ENCODE assay signal across 23 cellular contexts in the genomic region with DNA sequence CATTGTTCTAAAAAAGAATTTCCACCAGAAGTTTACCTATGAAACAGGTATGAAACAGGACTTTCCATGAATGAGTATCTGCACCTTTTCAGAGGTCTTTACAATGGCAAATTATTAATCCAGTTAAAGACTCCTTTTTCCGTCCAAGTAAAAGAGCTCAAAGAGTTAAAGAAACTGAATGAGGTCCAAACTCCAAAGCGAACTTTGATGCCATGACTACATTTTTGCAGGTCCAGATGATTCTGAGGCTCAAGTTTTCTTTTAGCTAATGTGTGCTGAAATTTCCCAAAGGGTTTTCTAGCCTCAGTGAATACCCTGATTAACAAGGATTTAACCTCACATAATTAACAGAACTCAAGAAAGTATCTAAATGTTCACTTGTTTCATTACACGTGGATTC. TPM values are rescaled to one million over a fixed set of nuclear protein-coding genes. Genes with fewer than 3 reads are reported as not detected.
DNase-seq lines count a peak whose midpoint lies in the region; ATAC-seq, FAIRE-seq and TF ChIP-seq lines count a peak whose summit lies in the region.
"Had no signal": no experiment of that assay in that cellular context is flagged by ENCODE, and none has a peak within 500 bp of the region (broad histone marks: within the 10 kb centered on the region; RNA-seq: fewer than 3 reads in every experiment).

No MANE protein-coding gene starts in this region.

- no TSS peak for BruUV-seq in Caco-2 (replicated peaks; lab: Mats Ljungman, UMichigan)
- BruUV-seq in HepG2 (replicated peaks; lab: Mats Ljungman, UMichigan), result no TSS peak

- H2AFZ ChIP-seq in hepatocyte, result no peak overlapping the region
- no peak overlapping the region for H2AFZ ChIP-seq in HepG2 (ENCODE audit: low read length)
- peak overlapping the region; percentile 27 for H2AFZ ChIP-seq in parathyroid adenoma

- H3K4me3 ChIP-seq in Caco-2 (ENCODE audit: low read depth, low read length) (no peak overlapping the region), hepatocyte (no peak overlapping the region), HepG2 (replicated peaks in 1 of 3; ENCODE audit: insufficient read depth in 1 of 3, low read depth in 2 of 3, low read length in 3 of 3) (no peak overlapping the region), parathyroid adenoma (ENCODE audit: low read depth, low read length) (no peak overlapping the region), lower lobe of right lung (no peak overlapping the region)
- H3K4me3 ChIP-seq: BLaER1 treated with 17β-estradiol and CSF1 and Interleukin-3, amounts not matched to agents 10 nM and 100 nM; GM23338 had no signal

- no peaks in the 10 kb centered on the region for H3K9me2 ChIP-seq in hepatocyte (replicated peaks; ENCODE audit: insufficient read depth)

- no peak for TF ChIP-seq RAD21 in HepG2 (CRISPR knock-in tag; IDR thresholded peaks at IDR 0.05)

- TF ChIP-seq EP300 in HepG2 (IDR thresholded peaks at IDR 0.05; ENCODE audit: low read depth in 2 of 2, low read length in 2 of 2) (no peak), HepG2 (CRISPR knock-in tag; IDR thresholded peaks at IDR 0.05; ENCODE audit: borderline replicate concordance) (no peak)

- no peaks in the 10 kb centered on the region for H4K20me1 ChIP-seq in hepatocyte (ENCODE audit: insufficient read depth, poor library complexity, severe bottlenecking)
- no peaks in the 10 kb centered on the region for H4K20me1 ChIP-seq in HepG2 (ENCODE audit: insufficient read depth, low read length)
- H4K20me1 ChIP-seq: BLaER1 treated with 17β-estradiol and CSF1 and Interleukin-3, amounts not matched to agents 10 nM and 100 nM had no signal

- H3K9ac ChIP-seq in HepG2 (ENCODE audit: insufficient read depth, low read depth, low read length) (no peak overlapping the region), parathyroid adenoma (no peak overlapping the region)
- H3K9ac ChIP-seq: BLaER1 treated with 17β-estradiol and CSF1 and Interleukin-3, amounts not matched to agents 10 nM and 100 nM had no signal

- H3K27me3 Mint-ChIP-seq in Caco-2 (ENCODE audit: insufficient read depth, unreplicated experiment), result no peaks in the 10 kb centered on the region
- H3K27me3 Mint-ChIP-seq: CD4-positive, alpha-beta T cell; CD8-positive, alpha-beta memory T cell had no signal

- no peaks in the 10 kb centered on the region for H3K36me3 ChIP-seq in Caco-2 (ENCODE audit: control insufficient read depth, insufficient read depth, low read length)
- H3K36me3 ChIP-seq in hepatocyte (replicated peaks; ENCODE audit: insufficient read depth, low read depth), result no peaks in the 10 kb centered on the region
- no peaks in the 10 kb centered on the region for H3K36me3 ChIP-seq in HepG2 (replicated peaks in 1 of 2; ENCODE audit: control insufficient read depth in 1 of 2, insufficient read depth in 2 of 2, low read length in 2 of 2)
- H3K36me3 ChIP-seq in parathyroid adenoma (ENCODE audit: control insufficient read depth, insufficient read depth, low read length), result no peaks in the 10 kb centered on the region
- no peaks in the 10 kb centered on the region for H3K36me3 ChIP-seq in lower lobe of right lung
- H3K36me3 ChIP-seq: BE2C; BLaER1 treated with 17β-estradiol and CSF1 and Interleukin-3, amounts not matched to agents 10 nM and 100 nM had no signal

- H3K27me3 ChIP-seq in Caco-2 (replicated peaks; ENCODE audit: control insufficient read depth, insufficient read depth, low read length), result no peaks in the 10 kb centered on the region
- H3K27me3 ChIP-seq in hepatocyte, result no peaks in the 10 kb centered on the region
- H3K27me3 ChIP-seq in HepG2 (ENCODE audit: control insufficient read depth in 1 of 2, insufficient read depth in 2 of 2, low read length in 2 of 2), result no peaks in the 10 kb centered on the region
- H3K27me3 ChIP-seq in parathyroid adenoma (ENCODE audit: control insufficient read depth, insufficient read depth, low read length), result no peaks in the 10 kb centered on the region
- H3K27me3 ChIP-seq in lower lobe of right lung (ENCODE audit: low read depth), result no peaks in the 10 kb centered on the region
- H3K27me3 ChIP-seq: BE2C; BLaER1 treated with 17β-estradiol and CSF1 and Interleukin-3, amounts not matched to agents 10 nM and 100 nM had no signal

- peaks cover 89% of the 10 kb centered on the region for H3K4me1 ChIP-seq in Caco-2
- H3K4me1 ChIP-seq in hepatocyte (ENCODE audit: insufficient read depth), result peaks cover 24% of the 10 kb centered on the region
- peaks cover 38% of the 10 kb centered on the region for H3K4me1 ChIP-seq in HepG2 (ENCODE audit: insufficient read depth, low read length)
- H3K4me1 ChIP-seq in parathyroid adenoma, result peaks cover 11% of the 10 kb centered on the region
- H3K4me1 ChIP-seq in lower lobe of right lung, result no peaks in the 10 kb centered on the region
- H3K4me1 ChIP-seq: BE2C had no signal

- intact Hi-C loops in Caco-2 (cut with micrococcal nuclease; ENCODE audit: unreplicated experiment), result loop anchor here (5.0 kb wide), 1 partner anchor 228 kb away; no protein-coding TSS in a partner anchor
- intact Hi-C loops in HepG2 (cut with micrococcal nuclease; ENCODE audit: unreplicated experiment), result no loop called here
- intact Hi-C loops in lower lobe of right lung (cut with DNase I), result no loop called here

- H3K27ac ChIP-seq in hepatocyte (peak overlapping the region; percentile 41), HepG2 (ENCODE audit: extremely low read length, insufficient read depth, low read length) (no peak overlapping the region), parathyroid adenoma (no peak overlapping the region), lower lobe of right lung (no peak overlapping the region)
- H3K27ac ChIP-seq: 22Rv1; BLaER1 treated with 17β-estradiol and CSF1 and Interleukin-3, amounts not matched to agents 10 nM and 100 nM had no signal

- TF ChIP-seq POLR2A in HepG2 (IDR thresholded peaks at IDR 0.05; ENCODE audit: insufficient read depth in 1 of 2, low read depth in 2 of 2, low read length in 2 of 2), result no peak

- no peak overlapping the region for H3K4me2 ChIP-seq in hepatocyte
- H3K4me2 ChIP-seq in HepG2 (ENCODE audit: low read depth, low read length), result no peak overlapping the region
- H3K4me2 ChIP-seq in parathyroid adenoma (ENCODE audit: low read length), result no peak overlapping the region
- H3K4me2 ChIP-seq: BLaER1 treated with 17β-estradiol and CSF1 and Interleukin-3, amounts not matched to agents 10 nM and 100 nM; GM23338 had no signal

- peaks cover 21% of the 10 kb centered on the region for H3K36me3 Mint-ChIP-seq in Caco-2 (ENCODE audit: insufficient read depth, unreplicated experiment)
- H3K36me3 Mint-ChIP-seq: CD14-positive monocyte had no signal

- DNase-seq in Caco-2 (no peak), hepatocyte (ENCODE audit: low spot score) (no peak), HepG2 (ENCODE audit: low spot score) (no peak), omental fat pad (ENCODE audit: low spot score) (no peak), NCI-H524 (lab: John Stamatoyannopoulos, UW) (no peak), lower lobe of right lung (no peak)
- DNase-seq: BE2C; Calu3; CD4-positive, alpha-beta T cell; CD8-positive, alpha-beta memory T cell; DMS53; DMS79 treated with DMSO at 0.1 percent for 48 hours; GF-D8; H9 had no signal

- H3K9me3 Mint-ChIP-seq in Caco-2 (ENCODE audit: unreplicated experiment), result no peaks in the 10 kb centered on the region
- H3K9me3 Mint-ChIP-seq: CD14-positive monocyte; CD4-positive, alpha-beta T cell; CD8-positive, alpha-beta memory T cell; GM23338; H9 had no signal

- H3K9me3 ChIP-seq in Caco-2, result no peaks in the 10 kb centered on the region
- no peaks in the 10 kb centered on the region for H3K9me3 ChIP-seq in hepatocyte (ENCODE audit: low read depth)
- no peaks in the 10 kb centered on the region for H3K9me3 ChIP-seq in HepG2 (ENCODE audit: low read length)
- no peaks in the 10 kb centered on the region for H3K9me3 ChIP-seq in parathyroid adenoma (ENCODE audit: control insufficient read depth, low read length)
- H3K9me3 ChIP-seq in lower lobe of right lung, result no peaks in the 10 kb centered on the region
- H3K9me3 ChIP-seq: BE2C; BLaER1 treated with 17β-estradiol and CSF1 and Interleukin-3, amounts not matched to agents 10 nM and 100 nM had no signal

- TF ChIP-seq CTCF in Caco-2 (IDR thresholded peaks at IDR 0.05; ENCODE audit: insufficient read depth in 1 of 2, low read depth in 1 of 2, low read length in 1 of 2, severe bottlenecking in 1 of 2, unreplicated experiment in 1 of 2) (no peak), hepatocyte (IDR thresholded peaks at IDR 0.05; ENCODE audit: poor library complexity) (no peak), HepG2 (CRISPR knock-in tag; IDR thresholded peaks at IDR 0.05) (no peak), parathyroid adenoma (IDR thresholded peaks at IDR 0.05) (no peak), omental fat pad (IDR thresholded peaks at IDR 0.05) (no peak), lower lobe of right lung (IDR thresholded peaks at IDR 0.05) (no peak)

- POLR2A ChIA-PET in Caco-2 (lab: Charles Lee) (no interaction called here), HepG2 (lab: Yijun Ruan, JAX) (no interaction called here)

- H3K4me3 Mint-ChIP-seq in Caco-2 (ENCODE audit: unreplicated experiment), result peak overlapping the region; percentile 11
- H3K4me3 Mint-ChIP-seq: CD14-positive monocyte; CD4-positive, alpha-beta T cell; CD8-positive, alpha-beta memory T cell; GM23338; H9 had no signal

- in situ Hi-C loops in HepG2 (cut with HindIII; ENCODE audit: extremely low pct_ligation_motif_present, low pct_unique_long_range_greater_than_20kb), result no loop called here

- no peaks in the 10 kb centered on the region for H3K79me2 ChIP-seq in hepatocyte
- no peaks in the 10 kb centered on the region for H3K79me2 ChIP-seq in HepG2 (ENCODE audit: insufficient read depth, low read length)
- H3K79me2 ChIP-seq in parathyroid adenoma, result no peaks in the 10 kb centered on the region

- 52% methylated on average over 3 of the region's 3 CpGs for WGBS in hepatocyte (ENCODE audit: low lambda C conversion rate, missing lambda C conversion rate)
- 25% methylated on average over 3 of the region's 3 CpGs for WGBS in HepG2 (ENCODE audit: low lambda C conversion rate)

- ATAC-seq in HepG2 (no peak), omental fat pad (ENCODE audit: low FRiP score) (no peak), lower lobe of right lung (no peak)
- ATAC-seq: GM23338, HCT116 had no signal

- peaks cover 75% of the 10 kb centered on the region for H3K4me1 Mint-ChIP-seq in Caco-2 (ENCODE audit: low read depth, unreplicated experiment)

- peak overlapping the region; percentile 59 for H3K27ac Mint-ChIP-seq in Caco-2 (ENCODE audit: unreplicated experiment)
- H3K27ac Mint-ChIP-seq: CD4-positive, alpha-beta T cell; CD8-positive, alpha-beta memory T cell; GM23338; H9 had no signal

- CTCF ChIA-PET in Caco-2 (lab: Charles Lee) (interaction anchor here (1.1 kb wide), 1 partner anchor 107 kb away, joined by 3 read pairs; no protein-coding TSS in a partner anchor), HepG2 (lab: Yijun Ruan, JAX; ENCODE audit: low intra/inter-chr PET ratio, low total read pairs) (no interaction called here)

- FAIRE-seq in HepG2 (lab: Jason Lieb, UNC), result no peak
- FAIRE-seq: A204.1, GM12891, GM18507 had no signal

RNA-seq across cellular contexts. Expression of gene CUBN, which starts 9.8 kb away (rescaled TPM):
- total RNA-seq in Caco-2 (2022) (4.6 and 4.8 TPM in 2 replicates), hepatocyte (9.4 and 10.6 TPM in 2 replicates), HepG2 (2016; rRNA removed; fragmentation: Illumina TruSeq; extraction: Trizol) (0.08 and 0.27 TPM in 2 replicates), omental fat pad (1 to 10 TPM; 1.6 to 4.5 (median 2.2) TPM), lower lobe of right lung (2.2 TPM)
- polyA plus RNA-seq in hepatocyte (2.0 and 3.3 TPM in 2 replicates), HepG2 (2011; rRNA removed) (0.17 and 0.32 TPM in 2 replicates)
- total RNA-seq in HepG2 (2016; cell fraction: cytosol; rRNA removed; fragmentation: Illumina TruSeq; extraction: Trizol; ENCODE audit: low read depth), result 0.10 TPM in 1 of 2 replicates, not detected in the other
- 0.06 and 0.35 TPM in 2 replicates for total RNA-seq in HepG2 (2016; cell fraction: insoluble cytoplasmic fraction; rRNA removed; fragmentation: Illumina TruSeq; extraction: Trizol)
- total RNA-seq in HepG2 (2016; cell fraction: membrane; rRNA removed; fragmentation: Illumina TruSeq; extraction: Trizol), result 0.12 and 0.21 TPM in 2 replicates
- 0.50 and 0.56 TPM in 2 replicates for total RNA-seq in HepG2 (2016; cell fraction: nucleus; rRNA removed; fragmentation: Illumina TruSeq; extraction: Trizol)
- 0.05 and 0.06 TPM in 2 replicates for polyA plus RNA-seq in HepG2 (2011; cell fraction: cytosol; rRNA removed)
- polyA plus RNA-seq in HepG2 (2011; cell fraction: nucleus; rRNA removed), result 0.24 and 0.43 TPM in 2 replicates
- polyA plus RNA-seq in HepG2 (2012), result 0.01 and 0.03 TPM in 2 replicates
- polyA plus RNA-seq in HepG2 (2016; cell fraction: cytosol; fragmentation: Illumina TruSeq; extraction: Trizol; ENCODE audit: low read depth), result 0.05 TPM in 1 of 2 replicates, not detected in the other
- 0.02 TPM in 1 of 2 replicates, not detected in the other for polyA plus RNA-seq in HepG2 (2016; cell fraction: insoluble cytoplasmic fraction; fragmentation: Illumina TruSeq; extraction: Trizol; ENCODE audit: low read depth)
- polyA plus RNA-seq in HepG2 (2016; cell fraction: membrane; fragmentation: Illumina TruSeq; extraction: Trizol; ENCODE audit: low read depth), result not detected in 2 replicates
- 0.48 and 0.52 TPM in 2 replicates for polyA plus RNA-seq in HepG2 (2016; cell fraction: nucleus; fragmentation: Illumina TruSeq; extraction: Trizol; ENCODE audit: insufficient read depth, low read depth)
- 0.07 and 0.24 TPM in 2 replicates for polyA minus RNA-seq in HepG2 (2011; rRNA and poly(A)+ RNA removed; ENCODE audit: low replicate concordance)
- polyA minus RNA-seq in HepG2 (2011; cell fraction: cytosol; rRNA and poly(A)+ RNA removed), result 0.10 TPM in 1 of 2 replicates, not detected in the other
- 1.1 and 1.7 TPM in 2 replicates for polyA minus RNA-seq in HepG2 (2011; cell fraction: nucleus; rRNA and poly(A)+ RNA removed)
- polyA plus RNA-seq: CD14-positive monocyte had no signal
